ENCODE assay signal across 8 cellular contexts in genomic region chr2:242089213-242089549, GRCh38.
A peak's percentile ranks its signal among the peaks of the same experiment; 100 is the strongest.
DNase-seq lines count a peak whose midpoint lies in the region; ATAC-seq, FAIRE-seq and TF ChIP-seq lines count a peak whose summit lies in the region.
"Not testable (repeated sequence)": the region's sequence is repeated elsewhere in the genome, so short reads cannot be mapped to it uniquely, and the experiment has no call there.

No MANE protein-coding gene starts in this region.

- intact Hi-C loops in IMR-90 (cut with micrococcal nuclease); esophagus muscularis mucosa (cut with DNase I): not testable (repeated sequence)
- intact Hi-C loops in HepG2 (cut with micrococcal nuclease; ENCODE audit: unreplicated experiment): loop anchor here (5.0 kb wide), 1 partner anchor 52 kb away; no protein-coding TSS in a partner anchor

- POLR2A ChIA-PET in IMR-90 (lab: Charles Lee; ENCODE audit: unreplicated experiment); HepG2 (lab: Yijun Ruan, JAX): not testable (repeated sequence)

- peak overlapping the region in 6 of 11 experiments; percentile 62 to 77 (median 74); a peak in 10 of 22 replicates for H3K27ac ChIP-seq in BLaER1 treated with 17β-estradiol and CSF1 and Interleukin-3, amounts not matched to agents 10 nM and 100 nM
- not testable (repeated sequence) for H3K27ac ChIP-seq in IMR-90 (ENCODE audit: insufficient read depth, low read length); HepG2 (ENCODE audit: extremely low read length, insufficient read depth, low read length); thymus (ENCODE audit: low read depth)
- H3K27ac ChIP-seq in VCaP: peak overlapping the region; percentile 66
- H3K27ac ChIP-seq in esophagus muscularis mucosa (replicated peaks in 1 of 4): peak overlapping the region; percentile 48 to 81 (median 69)

- CTCF ChIA-PET in IMR-90 (lab: Yijun Ruan, JAX); HepG2 (lab: Yijun Ruan, JAX; ENCODE audit: low intra/inter-chr PET ratio, low total read pairs): not testable (repeated sequence)

- not testable (repeated sequence) for H4K91ac ChIP-seq in IMR-90 (ENCODE audit: insufficient read depth, low read depth, low read length)

- H3K9me3 Mint-ChIP-seq in osteocyte (ENCODE audit: unreplicated experiment): not testable (repeated sequence)

- TF ChIP-seq POLR2A in IMR-90 (IDR thresholded peaks at IDR 0.05; ENCODE audit: low read depth, low read length); esophagus muscularis mucosa (IDR thresholded peaks at IDR 0.05; ENCODE audit: low read depth); HepG2 (IDR thresholded peaks at IDR 0.05; ENCODE audit: insufficient read depth in 1 of 2, low read depth in 2 of 2, low read length in 2 of 2): not testable (repeated sequence)

- not testable (repeated sequence) for TF ChIP-seq RAD21 in IMR-90 (IDR thresholded peaks at IDR 0.05; ENCODE audit: low read length); HepG2 (CRISPR knock-in tag; IDR thresholded peaks at IDR 0.05)

- not testable (repeated sequence) for H2BK20ac ChIP-seq in IMR-90 (ENCODE audit: low read depth, low read length)

- not testable (repeated sequence) for H3K9me3 ChIP-seq in BLaER1 treated with 17β-estradiol and CSF1 and Interleukin-3, amounts not matched to agents 10 nM and 100 nM (replicated peaks in 1 of 11); IMR-90 (ENCODE audit: control insufficient read depth, insufficient read depth, low read length); esophagus muscularis mucosa; HepG2 (ENCODE audit: low read length); thymus (ENCODE audit: control insufficient read depth)

- not testable (repeated sequence) for ATAC-seq in IMR-90 (ENCODE audit: low read depth)
- peak; percentile 21 for ATAC-seq in HepG2

- peak overlapping the region; percentile 67 to 92 (median 78); a peak in 21 of 22 replicates for H3K9ac ChIP-seq in BLaER1 treated with 17β-estradiol and CSF1 and Interleukin-3, amounts not matched to agents 10 nM and 100 nM
- H3K9ac ChIP-seq in IMR-90 (ENCODE audit: low read depth, low read length): not testable (repeated sequence)
- H3K9ac ChIP-seq in HepG2 (ENCODE audit: insufficient read depth, low read depth, low read length): peak overlapping the region; percentile 77

- not testable (repeated sequence) for TF ChIP-seq EP300 in esophagus muscularis mucosa (IDR thresholded peaks at IDR 0.05); HepG2 (IDR thresholded peaks at IDR 0.05; ENCODE audit: low read depth in 2 of 2, low read length in 2 of 2); HepG2 (CRISPR knock-in tag; IDR thresholded peaks at IDR 0.05; ENCODE audit: borderline replicate concordance)

- peaks cover 0 to 24% (median 0%) of the 10 kb centered on the region in 11 experiments; a peak in 3 of 22 replicates for H4K20me1 ChIP-seq in BLaER1 treated with 17β-estradiol and CSF1 and Interleukin-3, amounts not matched to agents 10 nM and 100 nM
- H4K20me1 ChIP-seq in IMR-90 (ENCODE audit: insufficient read depth, low read length); HepG2 (ENCODE audit: insufficient read depth, low read length): not testable (repeated sequence)

- not testable (repeated sequence) for H3K36me3 ChIP-seq in BLaER1 treated with 17β-estradiol and CSF1 and Interleukin-3, amounts not matched to agents 10 nM and 100 nM; IMR-90 (ENCODE audit: control insufficient read depth, insufficient read depth, low read length); esophagus muscularis mucosa; HepG2 (replicated peaks in 1 of 2; ENCODE audit: control insufficient read depth in 1 of 2, insufficient read depth in 2 of 2, low read length in 2 of 2); thymus (ENCODE audit: control insufficient read depth, insufficient read depth)

- not testable (repeated sequence) for H2AK9ac ChIP-seq in IMR-90 (replicated peaks; ENCODE audit: low read depth, low read length, poor library complexity)

- not testable (repeated sequence) for H3K56ac ChIP-seq in IMR-90 (ENCODE audit: extremely low read depth, insufficient read depth, low read length)

- not testable (repeated sequence) for H3K36me3 Mint-ChIP-seq in osteocyte (ENCODE audit: unreplicated experiment)

- H2AK5ac ChIP-seq in IMR-90 (ENCODE audit: low read depth, low read length): not testable (repeated sequence)

- H2BK5ac ChIP-seq in IMR-90 (ENCODE audit: low read depth, low read length, poor library complexity, severe bottlenecking): not testable (repeated sequence)

- FAIRE-seq in HepG2 (lab: Jason Lieb, UNC): not testable (repeated sequence)

- H3K4ac ChIP-seq in IMR-90 (ENCODE audit: low read depth, low read length): not testable (repeated sequence)

- not testable (repeated sequence) for H3K18ac ChIP-seq in IMR-90 (ENCODE audit: low read depth, low read length)

- H3K23ac ChIP-seq in IMR-90 (ENCODE audit: low read depth, low read length): not testable (repeated sequence)

- H3K27me3 ChIP-seq in BLaER1 treated with 17β-estradiol and CSF1 and Interleukin-3, amounts not matched to agents 10 nM and 100 nM: peaks cover 0 to 19% (median 15%) of the 10 kb centered on the region in 11 experiments; a peak in 11 of 22 replicates
- not testable (repeated sequence) for H3K27me3 ChIP-seq in IMR-90 (ENCODE audit: control insufficient read depth, insufficient read depth, low read length); esophagus muscularis mucosa; HepG2 (ENCODE audit: control insufficient read depth in 1 of 2, insufficient read depth in 2 of 2, low read length in 2 of 2); thymus (ENCODE audit: control insufficient read depth, insufficient read depth)

- H3K27me3 Mint-ChIP-seq in osteocyte (ENCODE audit: unreplicated experiment): not testable (repeated sequence)

- WGBS in IMR-90 (ENCODE audit: extremely low coverage in 2 of 2, insufficient read length in 1 of 2), 2 experiments: no CpG with 5 or more reads among the region's 20 CpGs
- WGBS in esophagus muscularis mucosa: 8% methylated on average over 5 of the region's 20 CpGs
- 0% methylated on average over 7 of the region's 20 CpGs for WGBS in HepG2 (ENCODE audit: low lambda C conversion rate)
- 8% methylated on average over 15 of the region's 20 CpGs for WGBS in thymus

- not testable (repeated sequence) for BruUV-seq in IMR-90 (replicated peaks; lab: Mats Ljungman, UMichigan); HepG2 (replicated peaks; lab: Mats Ljungman, UMichigan)

- not testable (repeated sequence) for H4K8ac ChIP-seq in IMR-90 (ENCODE audit: low read depth in 2 of 2, low read length in 2 of 2)

- not testable (repeated sequence) for H4K5ac ChIP-seq in IMR-90 (ENCODE audit: low read depth, low read length)

- not testable (repeated sequence) for H2BK15ac ChIP-seq in IMR-90 (ENCODE audit: low read depth, low read length)

- H3K4me3 ChIP-seq in BLaER1 treated with 17β-estradiol and CSF1 and Interleukin-3, amounts not matched to agents 10 nM and 100 nM: peak overlapping the region; percentile 74 to 98 (median 92)
- H3K4me3 ChIP-seq in IMR-90 (ENCODE audit: insufficient read depth, low read depth, low read length): peak overlapping the region; percentile 97
- peak overlapping the region; percentile 73 for H3K4me3 ChIP-seq in astrocyte of the spinal cord (ENCODE audit: low read depth, low read length)
- peak overlapping the region; percentile 68 to 97 (median 86) for H3K4me3 ChIP-seq in esophagus muscularis mucosa
- peak overlapping the region; percentile 77 to 97 (median 91) for H3K4me3 ChIP-seq in HepG2 (replicated peaks in 1 of 3; ENCODE audit: insufficient read depth in 1 of 3, low read depth in 2 of 3, low read length in 3 of 3)
- peak overlapping the region; percentile 78 for H3K4me3 ChIP-seq in thymus (ENCODE audit: low read length)

- H2AFZ ChIP-seq in IMR-90 (replicated peaks; ENCODE audit: low read length, poor library complexity); HepG2 (ENCODE audit: low read length): not testable (repeated sequence)

- not testable (repeated sequence) for H2BK120ac ChIP-seq in IMR-90 (ENCODE audit: low read depth, low read length)

- peaks cover 22 to 47% (median 26%) of the 10 kb centered on the region in 10 experiments for H3K4me1 ChIP-seq in BLaER1 treated with 17β-estradiol and CSF1 and Interleukin-3, amounts not matched to agents 10 nM and 100 nM
- not testable (repeated sequence) for H3K4me1 ChIP-seq in IMR-90 (ENCODE audit: control insufficient read depth, insufficient read depth, low read length); thymus (ENCODE audit: control insufficient read depth, insufficient read depth, low read length)
- peaks cover 13 to 21% (median 19%) of the 10 kb centered on the region in 4 donors for H3K4me1 ChIP-seq in esophagus muscularis mucosa
- peaks cover 50% of the 10 kb centered on the region for H3K4me1 ChIP-seq in HepG2 (ENCODE audit: insufficient read depth, low read length)

- dilution Hi-C loops in IMR-90 (cut with HindIII; ENCODE audit: low sequenced_read_pairs, unreplicated experiment): not testable (repeated sequence)

- not testable (repeated sequence) for TF ChIP-seq CTCF in IMR-90 (conservative IDR thresholded peaks at IDR 0.05; ENCODE audit: low read depth, low read length); VCaP (conservative IDR thresholded peaks at IDR 0.05); astrocyte of the spinal cord (IDR thresholded peaks at IDR 0.05; ENCODE audit: low read depth, low read length); esophagus muscularis mucosa (IDR thresholded peaks at IDR 0.05); HepG2 (CRISPR knock-in tag; IDR thresholded peaks at IDR 0.05); osteocyte (IDR thresholded peaks at IDR 0.05)

- in situ Hi-C loops in IMR-90 (cut with MboI; ENCODE audit: low sequenced_read_pairs); astrocyte of the spinal cord (cut with HindIII; ENCODE audit: low sequenced_read_pairs); HepG2 (cut with HindIII; ENCODE audit: extremely low pct_ligation_motif_present, low pct_unique_long_range_greater_than_20kb): not testable (repeated sequence)

- peaks cover 34% of the 10 kb centered on the region for H3K79me2 ChIP-seq in HepG2 (ENCODE audit: insufficient read depth, low read length)

- H3K9me1 ChIP-seq in IMR-90 (ENCODE audit: insufficient read depth, low read length): not testable (repeated sequence)

- DNase-seq in IMR-90; astrocyte of the spinal cord (ENCODE audit: low read depth, low spot score); esophagus muscularis mucosa (ENCODE audit: extremely low spot score); HepG2 (ENCODE audit: low spot score); osteocyte (ENCODE audit: extremely low spot score, unreplicated experiment): not testable (repeated sequence)

- not testable (repeated sequence) for H3K79me1 ChIP-seq in IMR-90 (ENCODE audit: low read depth in 1 of 2, low read length in 2 of 2)

- peak overlapping the region; percentile 88 for H3K4me3 Mint-ChIP-seq in osteocyte (ENCODE audit: unreplicated experiment)

- H3K27ac Mint-ChIP-seq in osteocyte (ENCODE audit: unreplicated experiment): not testable (repeated sequence)

- H3K4me2 ChIP-seq in BLaER1 treated with 17β-estradiol and CSF1 and Interleukin-3, amounts not matched to agents 10 nM and 100 nM: peak overlapping the region; percentile 35 to 89 (median 82)
- H3K4me2 ChIP-seq in IMR-90 (ENCODE audit: low read depth, low read length): peak overlapping the region; percentile 72; the same call in 1 of the 2 replicates
- peak overlapping the region; percentile 78 for H3K4me2 ChIP-seq in HepG2 (ENCODE audit: low read depth, low read length)

- peaks cover 21% of the 10 kb centered on the region for H3K4me1 Mint-ChIP-seq in osteocyte (ENCODE audit: unreplicated experiment)

- H3K14ac ChIP-seq in IMR-90 (replicated peaks; ENCODE audit: low read depth, low read length): not testable (repeated sequence)
